1 cellular context compared by ENCODE assay signal in the genomic region with DNA sequence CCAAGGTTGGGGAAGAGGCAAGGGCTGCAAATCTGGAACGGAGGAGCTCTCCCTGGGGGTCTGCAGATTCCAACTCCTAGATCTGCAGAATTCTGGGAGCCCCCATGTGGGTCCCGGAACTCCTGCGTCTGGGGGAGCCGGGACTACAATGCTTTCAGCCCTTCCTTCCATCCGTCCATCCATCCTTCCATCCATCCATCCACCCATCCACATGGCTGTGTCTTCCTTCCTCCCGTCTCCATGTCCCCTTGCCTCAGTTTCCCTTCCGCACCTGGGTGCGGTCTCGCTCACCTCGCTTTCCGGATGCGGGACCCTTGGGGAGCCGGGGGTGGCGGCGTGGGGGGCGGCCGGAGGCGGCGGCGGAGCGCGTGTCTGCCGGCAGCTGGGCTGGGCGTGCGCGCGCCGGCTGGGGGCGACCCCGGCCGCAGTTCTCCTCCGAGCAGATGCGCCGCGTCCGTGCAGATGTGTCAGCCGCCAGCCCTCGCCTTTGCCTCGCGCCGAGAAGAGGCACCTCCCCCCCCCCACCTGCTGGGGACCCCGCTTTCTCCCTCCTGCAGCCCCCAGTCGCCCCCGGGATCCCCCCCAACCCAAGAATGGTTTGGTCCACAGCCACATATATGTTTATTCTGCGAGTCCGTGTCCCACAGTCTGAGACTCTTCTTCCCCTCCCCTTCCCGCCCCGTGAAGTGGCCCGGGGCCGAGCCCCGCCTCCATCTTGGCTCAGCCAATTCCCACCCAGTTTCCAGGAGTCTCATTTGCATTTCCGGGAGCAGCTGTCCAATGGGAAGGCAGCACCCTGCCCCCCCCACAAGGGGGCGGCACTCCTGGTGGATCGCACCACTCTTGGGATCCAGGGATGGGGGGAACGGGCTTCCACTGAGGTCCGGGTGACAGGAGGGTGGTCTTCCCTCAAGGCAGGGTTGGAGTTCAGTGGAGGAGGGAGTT.
TF ChIP-seq lines count a peak whose summit lies in the region.

No MANE protein-coding gene starts in this region.

TF ChIP-seq in HepG2, 621 proteins besides CTCF, POLR2A, EP300 and RAD21 (continues in another document):
- TF ChIP-seq, protein P1, sequence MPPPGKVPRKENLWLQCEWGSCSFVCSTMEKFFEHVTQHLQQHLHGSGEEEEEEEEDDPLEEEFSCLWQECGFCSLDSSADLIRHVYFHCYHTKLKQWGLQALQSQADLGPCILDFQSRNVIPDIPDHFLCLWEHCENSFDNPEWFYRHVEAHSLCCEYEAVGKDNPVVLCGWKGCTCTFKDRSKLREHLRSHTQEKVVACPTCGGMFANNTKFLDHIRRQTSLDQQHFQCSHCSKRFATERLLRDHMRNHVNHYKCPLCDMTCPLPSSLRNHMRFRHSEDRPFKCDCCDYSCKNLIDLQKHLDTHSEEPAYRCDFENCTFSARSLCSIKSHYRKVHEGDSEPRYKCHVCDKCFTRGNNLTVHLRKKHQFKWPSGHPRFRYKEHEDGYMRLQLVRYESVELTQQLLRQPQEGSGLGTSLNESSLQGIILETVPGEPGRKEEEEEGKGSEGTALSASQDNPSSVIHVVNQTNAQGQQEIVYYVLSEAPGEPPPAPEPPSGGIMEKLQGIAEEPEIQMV (CRISPR knock-in tag; IDR thresholded peaks at IDR 0.05; ENCODE audit: low read depth) = no peak
- TF ChIP-seq ZNF570 (CRISPR knock-in tag; IDR thresholded peaks at IDR 0.05; ENCODE audit: borderline replicate concordance) = no peak
- TF ChIP-seq SNAI1 (CRISPR knock-in tag; IDR thresholded peaks at IDR 0.05; ENCODE audit: borderline replicate concordance) = no peak
- TF ChIP-seq SUZ12 (IDR thresholded peaks at IDR 0.05; ENCODE audit: low read depth, low read length) = no peak
- no peak for TF ChIP-seq ZNF441 (CRISPR knock-in tag; IDR thresholded peaks at IDR 0.05; ENCODE audit: borderline replicate concordance)
- no peak for TF ChIP-seq FOXJ3 (CRISPR knock-in tag; IDR thresholded peaks at IDR 0.05; ENCODE audit: borderline replicate concordance)
- TF ChIP-seq NRL (CRISPR knock-in tag; IDR thresholded peaks at IDR 0.05; ENCODE audit: borderline replicate concordance) = 0 out of 2 replicates have a peak, but pooled peaks have one; percentile 29
- TF ChIP-seq, protein P2, sequence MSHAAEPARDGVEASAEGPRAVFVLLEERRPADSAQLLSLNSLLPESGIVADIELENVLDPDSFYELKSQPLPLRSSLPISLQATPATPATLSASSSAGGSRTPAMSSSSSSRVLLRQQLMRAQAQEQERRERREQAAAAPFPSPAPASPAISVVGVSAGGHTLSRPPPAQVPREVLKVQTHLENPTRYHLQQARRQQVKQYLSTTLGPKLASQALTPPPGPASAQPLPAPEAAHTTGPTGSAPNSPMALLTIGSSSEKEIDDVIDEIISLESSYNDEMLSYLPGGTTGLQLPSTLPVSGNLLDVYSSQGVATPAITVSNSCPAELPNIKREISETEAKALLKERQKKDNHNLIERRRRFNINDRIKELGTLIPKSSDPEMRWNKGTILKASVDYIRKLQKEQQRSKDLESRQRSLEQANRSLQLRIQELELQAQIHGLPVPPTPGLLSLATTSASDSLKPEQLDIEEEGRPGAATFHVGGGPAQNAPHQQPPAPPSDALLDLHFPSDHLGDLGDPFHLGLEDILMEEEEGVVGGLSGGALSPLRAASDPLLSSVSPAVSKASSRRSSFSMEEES (CRISPR knock-in tag; IDR thresholded peaks at IDR 0.05) = no peak
- TF ChIP-seq HNF4G (IDR thresholded peaks at IDR 0.05; ENCODE audit: borderline replicate concordance, low read depth, low read length) = no peak
- no peak for TF ChIP-seq HNF4G (CRISPR knock-in tag; IDR thresholded peaks at IDR 0.05; ENCODE audit: borderline replicate concordance, low read depth)
- TF ChIP-seq, protein P3, sequence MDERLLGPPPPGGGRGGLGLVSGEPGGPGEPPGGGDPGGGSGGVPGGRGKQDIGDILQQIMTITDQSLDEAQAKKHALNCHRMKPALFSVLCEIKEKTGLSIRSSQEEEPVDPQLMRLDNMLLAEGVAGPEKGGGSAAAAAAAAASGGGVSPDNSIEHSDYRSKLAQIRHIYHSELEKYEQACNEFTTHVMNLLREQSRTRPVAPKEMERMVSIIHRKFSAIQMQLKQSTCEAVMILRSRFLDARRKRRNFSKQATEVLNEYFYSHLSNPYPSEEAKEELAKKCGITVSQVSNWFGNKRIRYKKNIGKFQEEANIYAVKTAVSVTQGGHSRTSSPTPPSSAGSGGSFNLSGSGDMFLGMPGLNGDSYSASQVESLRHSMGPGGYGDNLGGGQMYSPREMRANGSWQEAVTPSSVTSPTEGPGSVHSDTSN (CRISPR knock-in tag; IDR thresholded peaks at IDR 0.05) = no peak
- no peak for TF ChIP-seq ZKSCAN5 (CRISPR knock-in tag; IDR thresholded peaks at IDR 0.05)
- TF ChIP-seq CBFB (CRISPR knock-in tag; IDR thresholded peaks at IDR 0.05) = no peak
- TF ChIP-seq RFX1 (IDR thresholded peaks at IDR 0.05) = no peak
- no peak for TF ChIP-seq EED (CRISPR knock-in tag; IDR thresholded peaks at IDR 0.05)
- TF ChIP-seq ZFP36L2 (CRISPR knock-in tag; IDR thresholded peaks at IDR 0.05) = no peak
- no peak for TF ChIP-seq ZNF367 (CRISPR knock-in tag; IDR thresholded peaks at IDR 0.05; ENCODE audit: borderline replicate concordance)
- no peak for TF ChIP-seq RORA (CRISPR knock-in tag; IDR thresholded peaks at IDR 0.05)
- TF ChIP-seq, protein P4, sequence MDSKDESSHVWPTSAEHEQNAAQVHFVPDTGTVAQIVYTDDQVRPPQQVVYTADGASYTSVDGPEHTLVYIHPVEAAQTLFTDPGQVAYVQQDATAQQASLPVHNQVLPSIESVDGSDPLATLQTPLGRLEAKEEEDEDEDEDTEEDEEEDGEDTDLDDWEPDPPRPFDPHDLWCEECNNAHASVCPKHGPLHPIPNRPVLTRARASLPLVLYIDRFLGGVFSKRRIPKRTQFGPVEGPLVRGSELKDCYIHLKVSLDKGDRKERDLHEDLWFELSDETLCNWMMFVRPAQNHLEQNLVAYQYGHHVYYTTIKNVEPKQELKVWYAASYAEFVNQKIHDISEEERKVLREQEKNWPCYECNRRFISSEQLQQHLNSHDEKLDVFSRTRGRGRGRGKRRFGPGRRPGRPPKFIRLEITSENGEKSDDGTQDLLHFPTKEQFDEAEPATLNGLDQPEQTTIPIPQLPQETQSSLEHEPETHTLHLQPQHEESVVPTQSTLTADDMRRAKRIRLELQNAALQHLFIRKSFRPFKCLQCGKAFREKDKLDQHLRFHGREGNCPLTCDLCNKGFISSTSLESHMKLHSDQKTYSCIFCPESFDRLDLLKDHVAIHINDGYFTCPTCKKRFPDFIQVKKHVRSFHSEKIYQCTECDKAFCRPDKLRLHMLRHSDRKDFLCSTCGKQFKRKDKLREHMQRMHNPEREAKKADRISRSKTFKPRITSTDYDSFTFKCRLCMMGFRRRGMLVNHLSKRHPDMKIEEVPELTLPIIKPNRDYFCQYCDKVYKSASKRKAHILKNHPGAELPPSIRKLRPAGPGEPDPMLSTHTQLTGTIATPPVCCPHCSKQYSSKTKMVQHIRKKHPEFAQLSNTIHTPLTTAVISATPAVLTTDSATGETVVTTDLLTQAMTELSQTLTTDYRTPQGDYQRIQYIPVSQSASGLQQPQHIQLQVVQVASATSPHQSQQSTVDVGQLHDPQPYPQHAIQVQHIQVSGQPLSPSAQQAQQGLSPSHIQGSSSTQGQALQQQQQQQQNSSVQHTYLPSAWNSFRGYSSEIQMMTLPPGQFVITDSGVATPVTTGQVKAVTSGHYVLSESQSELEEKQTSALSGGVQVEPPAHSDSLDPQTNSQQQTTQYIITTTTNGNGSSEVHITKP (CRISPR knock-in tag; IDR thresholded peaks at IDR 0.05; ENCODE audit: low read depth) = peak; percentile 95
- no peak for TF ChIP-seq SYNCRIP (IDR thresholded peaks at IDR 0.05; ENCODE audit: insufficient read depth, low read depth, low read length)
- TF ChIP-seq MED13 (CRISPR knock-in tag; IDR thresholded peaks at IDR 0.05) = no peak
- TF ChIP-seq ZNF737 (CRISPR knock-in tag; IDR thresholded peaks at IDR 0.05; ENCODE audit: borderline replicate concordance) = no peak
- TF ChIP-seq RXRA (CRISPR knock-in tag; IDR thresholded peaks at IDR 0.05) = no peak
- TF ChIP-seq RBFOX2 (IDR thresholded peaks at IDR 0.05; ENCODE audit: low read depth, low read length) = peak; percentile 34; the same call in 1 of the 2 replicates
- no peak for TF ChIP-seq CENPT (CRISPR knock-in tag; IDR thresholded peaks at IDR 0.05; ENCODE audit: low read depth)
- TF ChIP-seq SIX1 (CRISPR knock-in tag; IDR thresholded peaks at IDR 0.05; ENCODE audit: borderline replicate concordance) = no peak
- TF ChIP-seq, protein P5, sequence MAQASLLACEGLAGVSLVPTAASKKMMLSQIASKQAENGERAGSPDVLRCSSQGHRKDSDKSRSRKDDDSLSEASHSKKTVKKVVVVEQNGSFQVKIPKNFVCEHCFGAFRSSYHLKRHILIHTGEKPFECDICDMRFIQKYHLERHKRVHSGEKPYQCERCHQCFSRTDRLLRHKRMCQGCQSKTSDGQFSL (CRISPR knock-in tag; IDR thresholded peaks at IDR 0.05) = peak; percentile 92
- TF ChIP-seq, protein P6, sequence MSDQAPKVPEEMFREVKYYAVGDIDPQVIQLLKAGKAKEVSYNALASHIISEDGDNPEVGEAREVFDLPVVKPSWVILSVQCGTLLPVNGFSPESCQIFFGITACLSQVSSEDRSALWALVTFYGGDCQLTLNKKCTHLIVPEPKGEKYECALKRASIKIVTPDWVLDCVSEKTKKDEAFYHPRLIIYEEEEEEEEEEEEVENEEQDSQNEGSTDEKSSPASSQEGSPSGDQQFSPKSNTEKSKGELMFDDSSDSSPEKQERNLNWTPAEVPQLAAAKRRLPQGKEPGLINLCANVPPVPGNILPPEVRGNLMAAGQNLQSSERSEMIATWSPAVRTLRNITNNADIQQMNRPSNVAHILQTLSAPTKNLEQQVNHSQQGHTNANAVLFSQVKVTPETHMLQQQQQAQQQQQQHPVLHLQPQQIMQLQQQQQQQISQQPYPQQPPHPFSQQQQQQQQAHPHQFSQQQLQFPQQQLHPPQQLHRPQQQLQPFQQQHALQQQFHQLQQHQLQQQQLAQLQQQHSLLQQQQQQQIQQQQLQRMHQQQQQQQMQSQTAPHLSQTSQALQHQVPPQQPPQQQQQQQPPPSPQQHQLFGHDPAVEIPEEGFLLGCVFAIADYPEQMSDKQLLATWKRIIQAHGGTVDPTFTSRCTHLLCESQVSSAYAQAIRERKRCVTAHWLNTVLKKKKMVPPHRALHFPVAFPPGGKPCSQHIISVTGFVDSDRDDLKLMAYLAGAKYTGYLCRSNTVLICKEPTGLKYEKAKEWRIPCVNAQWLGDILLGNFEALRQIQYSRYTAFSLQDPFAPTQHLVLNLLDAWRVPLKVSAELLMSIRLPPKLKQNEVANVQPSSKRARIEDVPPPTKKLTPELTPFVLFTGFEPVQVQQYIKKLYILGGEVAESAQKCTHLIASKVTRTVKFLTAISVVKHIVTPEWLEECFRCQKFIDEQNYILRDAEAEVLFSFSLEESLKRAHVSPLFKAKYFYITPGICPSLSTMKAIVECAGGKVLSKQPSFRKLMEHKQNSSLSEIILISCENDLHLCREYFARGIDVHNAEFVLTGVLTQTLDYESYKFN (CRISPR knock-in tag; conservative IDR thresholded peaks at IDR 0.05) = no peak
- TF ChIP-seq, protein P7, sequence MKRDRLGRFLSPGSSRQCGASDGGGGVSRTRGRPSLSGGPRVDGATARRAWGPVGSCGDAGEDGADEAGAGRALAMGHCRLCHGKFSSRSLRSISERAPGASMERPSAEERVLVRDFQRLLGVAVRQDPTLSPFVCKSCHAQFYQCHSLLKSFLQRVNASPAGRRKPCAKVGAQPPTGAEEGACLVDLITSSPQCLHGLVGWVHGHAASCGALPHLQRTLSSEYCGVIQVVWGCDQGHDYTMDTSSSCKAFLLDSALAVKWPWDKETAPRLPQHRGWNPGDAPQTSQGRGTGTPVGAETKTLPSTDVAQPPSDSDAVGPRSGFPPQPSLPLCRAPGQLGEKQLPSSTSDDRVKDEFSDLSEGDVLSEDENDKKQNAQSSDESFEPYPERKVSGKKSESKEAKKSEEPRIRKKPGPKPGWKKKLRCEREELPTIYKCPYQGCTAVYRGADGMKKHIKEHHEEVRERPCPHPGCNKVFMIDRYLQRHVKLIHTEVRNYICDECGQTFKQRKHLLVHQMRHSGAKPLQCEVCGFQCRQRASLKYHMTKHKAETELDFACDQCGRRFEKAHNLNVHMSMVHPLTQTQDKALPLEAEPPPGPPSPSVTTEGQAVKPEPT (CRISPR knock-in tag; IDR thresholded peaks at IDR 0.05; ENCODE audit: low read depth) = no peak
- TF ChIP-seq SP1 (IDR thresholded peaks at IDR 0.05) = no peak
- peak; percentile 14; the same call in 1 of the 2 replicates for TF ChIP-seq SP1 (CRISPR knock-in tag; IDR thresholded peaks at IDR 0.05)
- TF ChIP-seq TCF7 (IDR thresholded peaks at IDR 0.05; ENCODE audit: low read depth) = no peak
- TF ChIP-seq, protein P8, sequence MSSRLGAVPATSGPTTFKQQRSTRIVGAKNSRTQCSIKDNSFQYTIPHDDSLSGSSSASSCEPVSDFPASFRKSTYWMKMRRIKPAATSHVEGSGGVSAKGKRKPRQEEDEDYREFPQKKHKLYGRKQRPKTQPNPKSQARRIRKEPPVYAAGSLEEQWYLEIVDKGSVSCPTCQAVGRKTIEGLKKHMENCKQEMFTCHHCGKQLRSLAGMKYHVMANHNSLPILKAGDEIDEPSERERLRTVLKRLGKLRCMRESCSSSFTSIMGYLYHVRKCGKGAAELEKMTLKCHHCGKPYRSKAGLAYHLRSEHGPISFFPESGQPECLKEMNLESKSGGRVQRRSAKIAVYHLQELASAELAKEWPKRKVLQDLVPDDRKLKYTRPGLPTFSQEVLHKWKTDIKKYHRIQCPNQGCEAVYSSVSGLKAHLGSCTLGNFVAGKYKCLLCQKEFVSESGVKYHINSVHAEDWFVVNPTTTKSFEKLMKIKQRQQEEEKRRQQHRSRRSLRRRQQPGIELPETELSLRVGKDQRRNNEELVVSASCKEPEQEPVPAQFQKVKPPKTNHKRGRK (CRISPR knock-in tag; IDR thresholded peaks at IDR 0.05) = no peak
- TF ChIP-seq ZNF121 (CRISPR knock-in tag; IDR thresholded peaks at IDR 0.05) = no peak
- TF ChIP-seq, protein P9, sequence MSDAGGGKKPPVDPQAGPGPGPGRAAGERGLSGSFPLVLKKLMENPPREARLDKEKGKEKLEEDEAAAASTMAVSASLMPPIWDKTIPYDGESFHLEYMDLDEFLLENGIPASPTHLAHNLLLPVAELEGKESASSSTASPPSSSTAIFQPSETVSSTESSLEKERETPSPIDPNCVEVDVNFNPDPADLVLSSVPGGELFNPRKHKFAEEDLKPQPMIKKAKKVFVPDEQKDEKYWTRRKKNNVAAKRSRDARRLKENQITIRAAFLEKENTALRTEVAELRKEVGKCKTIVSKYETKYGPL (CRISPR knock-in tag; IDR thresholded peaks at IDR 0.05) = no peak
- TF ChIP-seq NFYC (CRISPR knock-in tag; IDR thresholded peaks at IDR 0.05) = peak; percentile 50
- TF ChIP-seq NFYB (CRISPR knock-in tag; IDR thresholded peaks at IDR 0.05) = peak; percentile 51
- no peak for TF ChIP-seq KDM1A (CRISPR knock-in tag; IDR thresholded peaks at IDR 0.05)
- no peak for TF ChIP-seq ZNF780A (CRISPR knock-in tag; IDR thresholded peaks at IDR 0.05)
- TF ChIP-seq, protein P10, sequence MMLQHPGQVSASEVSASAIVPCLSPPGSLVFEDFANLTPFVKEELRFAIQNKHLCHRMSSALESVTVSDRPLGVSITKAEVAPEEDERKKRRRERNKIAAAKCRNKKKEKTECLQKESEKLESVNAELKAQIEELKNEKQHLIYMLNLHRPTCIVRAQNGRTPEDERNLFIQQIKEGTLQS (CRISPR knock-in tag; IDR thresholded peaks at IDR 0.05) = no peak
